ENCODE assay signal across 28 cellular contexts in the genomic region with DNA sequence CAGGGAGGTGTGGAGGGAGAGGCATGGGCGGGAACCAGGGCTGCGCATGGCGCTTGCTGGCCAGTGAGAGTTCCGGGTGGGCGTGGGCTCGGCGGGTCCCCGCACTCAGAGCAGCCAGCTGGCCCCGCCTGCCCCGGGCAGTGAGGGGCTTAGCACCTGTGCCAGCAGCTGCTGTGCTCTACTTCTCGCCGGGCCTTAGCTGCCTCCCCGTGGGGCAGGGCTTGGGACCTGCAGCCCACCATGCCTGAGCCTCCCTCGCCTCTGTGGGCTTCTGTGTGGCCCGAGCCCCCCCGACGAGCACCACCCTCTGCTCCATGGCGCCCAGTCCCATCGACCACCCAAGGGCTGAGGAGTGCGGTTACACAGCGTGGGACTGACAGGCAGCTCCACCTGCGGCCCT.
"Had no signal": no experiment of that assay in that cellular context is flagged by ENCODE, and none has a peak within 500 bp of the region (broad histone marks: within the 10 kb centered on the region; RNA-seq: fewer than 3 reads in every experiment).

No MANE protein-coding gene starts in this region.

- H3K27ac Mint-ChIP-seq: stimulated activated effector memory CD8-positive, alpha-beta T cell treated with anti-CD3 and anti-CD28 coated beads, Interleukin-12 subunit alpha, Interleukin-12 subunit beta, amount 100 ng/mL, for 72 hours; stimulated activated memory B cell treated with anti-CD40 and anti-IgM and Interleukin-4, amounts not matched to agents 10 μg/mL and 1 μg/mL and 100 μg/mL, for 72 hours; stimulated activated naive B cell treated with anti-CD40 and anti-IgM and Interleukin-4, amounts not matched to agents 10 μg/mL and 1 μg/mL and 100 μg/mL, for 72 hours; stimulated activated naive CD8-positive, alpha-beta T cell treated with anti-CD3 and anti-CD28 coated beads, Interleukin-15, amount 100 ng/mL, for 72 hours; stimulated activated naive CD8-positive, alpha-beta T cell treated with anti-CD3 and anti-CD28 coated beads, Interleukin-15, Interleukin-2, amounts not matched to agents 100 ng/mL and 50 ng/mL, for 24 hours; type B pancreatic cell had no signal

- H3K27me3 ChIP-seq: stomach, suprapubic skin, testis, thyroid gland, tibial artery, tibial nerve, transverse colon, upper lobe of left lung, upper lobe of right lung, uterus, vagina had no signal

- H3K27me3 Mint-ChIP-seq: stimulated activated memory B cell treated with anti-CD40 and anti-IgM and Interleukin-4, amounts not matched to agents 10 μg/mL and 1 μg/mL and 100 μg/mL, for 72 hours; stimulated activated naive B cell treated with anti-CD40 and anti-IgM and Interleukin-4, amounts not matched to agents 10 μg/mL and 1 μg/mL and 100 μg/mL, for 72 hours; stimulated activated naive CD8-positive, alpha-beta T cell treated with anti-CD3 and anti-CD28 coated beads, Interleukin-15, amount 100 ng/mL, for 72 hours; stimulated activated naive CD8-positive, alpha-beta T cell treated with anti-CD3 and anti-CD28 coated beads, Interleukin-15, Interleukin-2, amounts not matched to agents 100 ng/mL and 50 ng/mL, for 24 hours; type B pancreatic cell had no signal

- H3K9me3 ChIP-seq: suprapubic skin, testis, thyroid gland, transverse colon, upper lobe of right lung, uterus had no signal

- H3K36me3 ChIP-seq: thoracic aorta, transverse colon, upper lobe of right lung, uterus had no signal

- H3K4me1 ChIP-seq: stomach, suprapubic skin, testis, thyroid gland, tibial artery, tibial nerve, transverse colon, upper lobe of left lung, upper lobe of right lung, uterus, vagina had no signal

- H3K36me3 Mint-ChIP-seq: stimulated activated effector memory CD8-positive, alpha-beta T cell treated with anti-CD3 and anti-CD28 coated beads, Interleukin-12 subunit alpha, Interleukin-12 subunit beta, amount 100 ng/mL, for 72 hours had no signal

- H3K4me3 ChIP-seq: stomach, suprapubic skin, testis, thoracic aorta, thyroid gland, tibial artery, tibial nerve, transverse colon, upper lobe of left lung, upper lobe of right lung, uterus, vagina had no signal

- DNase-seq: stimulated activated CD4-positive, alpha-beta T cell treated with anti-CD3 and anti-CD28 coated beads, Interleukin-2, amount 100 ng/mL, for 48 hours; stimulated activated CD4-positive, alpha-beta T cell treated with anti-CD3 and anti-CD28 coated beads, Interleukin-4, amount 100 ng/mL, for 1 hour; stimulated activated CD4-positive, alpha-beta T cell treated with anti-CD3 and anti-CD28 coated beads, Interleukin-4, amount 100 ng/mL, for 24 hours; stimulated activated CD4-positive, alpha-beta T cell treated with anti-CD3 and anti-CD28 coated beads, Interleukin-4, amount 100 ng/mL, for 4 hours; stimulated activated CD8-positive, alpha-beta memory T cell treated with anti-CD3 and anti-CD28 coated beads, Interleukin-4, amount 100 ng/mL, for 48 hours; stimulated activated naive B cell treated with anti-CD40 and anti-IgM and Interleukin-4, amounts not matched to agents 10 μg/mL and 1 μg/mL and 100 μg/mL, for 72 hours; stimulated activated naive CD4-positive, alpha-beta T cell; stimulated activated naive CD4-positive, alpha-beta T cell treated with Interleukin-2 at 50 U/mL for 16 hours; stimulated activated naive CD8-positive, alpha-beta T cell treated with anti-CD3 and anti-CD28 coated beads, Interleukin-15, amount 100 ng/mL, for 72 hours; stimulated activated naive CD8-positive, alpha-beta T cell treated with anti-CD3 and anti-CD28 coated beads, Interleukin-15, Interleukin-2, amounts not matched to agents 100 U/mL and 50 U/mL, for 24 hours; stomach; substantia nigra; testis; thyroid gland; tibial artery; transverse colon; trophoblast cell; upper lobe of right lung; uterus had no signal

- H3K4me3 Mint-ChIP-seq: stimulated activated effector memory CD8-positive, alpha-beta T cell treated with anti-CD3 and anti-CD28 coated beads, Interleukin-12 subunit alpha, Interleukin-12 subunit beta, amount 100 ng/mL, for 72 hours; stimulated activated memory B cell treated with anti-CD40 and anti-IgM and Interleukin-4, amounts not matched to agents 10 μg/mL and 1 μg/mL and 100 μg/mL, for 72 hours; stimulated activated naive B cell treated with anti-CD40 and anti-IgM and Interleukin-4, amounts not matched to agents 10 μg/mL and 1 μg/mL and 100 μg/mL, for 72 hours; stimulated activated naive CD8-positive, alpha-beta T cell treated with anti-CD3 and anti-CD28 coated beads, Interleukin-15, amount 100 ng/mL, for 72 hours; stimulated activated naive CD8-positive, alpha-beta T cell treated with anti-CD3 and anti-CD28 coated beads, Interleukin-15, Interleukin-2, amounts not matched to agents 100 ng/mL and 50 ng/mL, for 24 hours; type B pancreatic cell had no signal

- H3K27ac ChIP-seq: stomach, suprapubic skin, testis, thoracic aorta, thyroid gland, tibial artery, tibial nerve, transverse colon, upper lobe of left lung, upper lobe of right lung, uterus, vagina had no signal

- H3K4me1 Mint-ChIP-seq: stimulated activated effector memory CD8-positive, alpha-beta T cell treated with anti-CD3 and anti-CD28 coated beads, Interleukin-12 subunit alpha, Interleukin-12 subunit beta, amount 100 ng/mL, for 72 hours; stimulated activated memory B cell treated with anti-CD40 and anti-IgM and Interleukin-4, amounts not matched to agents 10 μg/mL and 1 μg/mL and 100 μg/mL, for 72 hours; stimulated activated naive B cell treated with anti-CD40 and anti-IgM and Interleukin-4, amounts not matched to agents 10 μg/mL and 1 μg/mL and 100 μg/mL, for 72 hours; stimulated activated naive CD8-positive, alpha-beta T cell treated with anti-CD3 and anti-CD28 coated beads, Interleukin-15, amount 100 ng/mL, for 72 hours had no signal
